Comparison of ENCODE assay signal across 10 cellular contexts in the genomic region with DNA sequence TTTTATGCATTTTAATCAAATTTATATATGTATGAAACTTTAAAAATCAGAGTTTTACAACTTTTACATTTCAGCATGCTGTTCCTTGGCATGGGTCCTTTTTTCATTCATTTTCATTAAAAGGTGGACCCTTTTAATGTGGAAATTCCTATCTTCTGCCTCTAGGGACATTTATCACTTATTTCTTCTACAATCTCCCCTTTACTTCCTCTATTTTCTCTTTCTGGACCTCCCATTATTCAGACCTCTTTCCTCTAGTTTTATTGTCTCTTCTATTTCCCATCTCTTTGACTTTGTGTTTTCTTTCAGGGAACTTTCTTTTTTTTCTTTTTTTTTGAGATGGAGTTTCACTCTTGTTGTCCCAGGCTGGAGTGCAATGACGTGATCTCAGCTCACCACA. TPM values are rescaled to one million over a fixed set of nuclear protein-coding genes. Genes with fewer than 3 reads are reported as not detected.
A peak's percentile ranks its signal among the peaks of the same experiment; 100 is the strongest.
DNase-seq lines count a peak whose midpoint lies in the region; ATAC-seq, FAIRE-seq and TF ChIP-seq lines count a peak whose summit lies in the region.
"Had no signal": no experiment of that assay in that cellular context is flagged by ENCODE, and none has a peak within 500 bp of the region (broad histone marks: within the 10 kb centered on the region; RNA-seq: fewer than 3 reads in every experiment).

No MANE protein-coding gene starts in this region.

- no peak overlapping the region for H3K27ac Mint-ChIP-seq in natural killer cell treated with Interleukin-12 subunit alpha and Interleukin-12 subunit beta and Interleukin-15 and Interleukin-18, amount 100 ng/mL, for 72 hours
- no peak overlapping the region for H3K27ac Mint-ChIP-seq in natural killer cell
- H3K27ac Mint-ChIP-seq in glutamatergic neuron (ENCODE audit: unreplicated experiment), result no peak overlapping the region

- H3K27me3 ChIP-seq in upper lobe of right lung, result peaks cover 20% of the 10 kb centered on the region
- peaks cover 5% of the 10 kb centered on the region; the same call in 1 of the 2 replicates for H3K27me3 ChIP-seq in MM.1S (replicated peaks; ENCODE audit: insufficient read depth, low read length)

- H3K9me3 ChIP-seq in upper lobe of right lung (no peaks in the 10 kb centered on the region), MM.1S (replicated peaks; ENCODE audit: insufficient read depth, low read length) (no peaks in the 10 kb centered on the region)

- DNase-seq in natural killer cell treated with Interleukin-12 subunit alpha and Interleukin-12 subunit beta and Interleukin-15 and Interleukin-18, amount 100 ng/mL, for 72 hours (ENCODE audit: low spot score), result no peak
- DNase-seq in natural killer cell (no peak), glutamatergic neuron (no peak), upper lobe of right lung (no peak), NCI-H748 treated with DMSO at 0.1 percent for 48 hours (lab: John Stamatoyannopoulos, UW) (no peak), MM.1S (no peak)

- H3K36me3 Mint-ChIP-seq in natural killer cell treated with Interleukin-12 subunit alpha and Interleukin-12 subunit beta and Interleukin-15 and Interleukin-18, amount 100 ng/mL, for 72 hours, result no peaks in the 10 kb centered on the region
- H3K36me3 Mint-ChIP-seq in natural killer cell (no peaks in the 10 kb centered on the region), glutamatergic neuron (ENCODE audit: unreplicated experiment) (peaks cover 4% of the 10 kb centered on the region)

- no peaks in the 10 kb centered on the region for H3K9me3 Mint-ChIP-seq in natural killer cell treated with Interleukin-12 subunit alpha and Interleukin-12 subunit beta and Interleukin-15 and Interleukin-18, amount 100 ng/mL, for 72 hours
- H3K9me3 Mint-ChIP-seq in natural killer cell, result no peaks in the 10 kb centered on the region
- H3K9me3 Mint-ChIP-seq in glutamatergic neuron (ENCODE audit: unreplicated experiment), result peaks cover 3% of the 10 kb centered on the region

- no peaks in the 10 kb centered on the region for H3K9me2 ChIP-seq in MM.1S (replicated peaks; ENCODE audit: insufficient read depth, low read length)

- H3K4me2 ChIP-seq in MM.1S (ENCODE audit: low read depth, low read length), result no peak overlapping the region

- H4K20me1 ChIP-seq in MM.1S (ENCODE audit: insufficient read depth, low read length), result no peaks in the 10 kb centered on the region

- intact Hi-C loops in natural killer cell (cut with micrococcal nuclease), result no loop called here
- intact Hi-C loops in upper lobe of right lung (cut with DNase I), result no loop called here

- H3K36me3 ChIP-seq in upper lobe of right lung (no peaks in the 10 kb centered on the region), MM.1S (replicated peaks; ENCODE audit: insufficient read depth, low read length) (no peaks in the 10 kb centered on the region)

- no peak for ATAC-seq in natural killer cell treated with Interleukin-12 subunit alpha and Interleukin-12 subunit beta and Interleukin-15 and Interleukin-18, amount 100 ng/mL, for 72 hours
- ATAC-seq in natural killer cell (no peak), upper lobe of right lung (no peak), GM21529 (IDR thresholded peaks at IDR 0.05; ENCODE audit: unreplicated experiment) (no peak)

- H3K4me3 ChIP-seq in upper lobe of right lung, result peak overlapping the region; percentile 32
- no peak overlapping the region for H3K4me3 ChIP-seq in MM.1S (ENCODE audit: low read length)

- no peak for TF ChIP-seq CTCF in natural killer cell (IDR thresholded peaks at IDR 0.05)
- TF ChIP-seq CTCF in glutamatergic neuron (IDR thresholded peaks at IDR 0.05; ENCODE audit: partially characterized antibody, unreplicated experiment), result no peak
- peak; percentile 8 for TF ChIP-seq CTCF in upper lobe of right lung (IDR thresholded peaks at IDR 0.05)
- no peak for TF ChIP-seq CTCF in MM.1S (IDR thresholded peaks at IDR 0.05; ENCODE audit: low read length)

- no peak overlapping the region for H3K27ac ChIP-seq in upper lobe of right lung
- H3K27ac ChIP-seq in MM.1S (ENCODE audit: low read length), result no peak overlapping the region

- H3K4me3 Mint-ChIP-seq in natural killer cell treated with Interleukin-12 subunit alpha and Interleukin-12 subunit beta and Interleukin-15 and Interleukin-18, amount 100 ng/mL, for 72 hours, result peak overlapping the region; percentile 3
- H3K4me3 Mint-ChIP-seq in natural killer cell (no peak overlapping the region), glutamatergic neuron (ENCODE audit: unreplicated experiment) (peak overlapping the region; percentile 53)

- peaks cover 16 to 36% of the 10 kb centered on the region in 2 donors for H3K27me3 Mint-ChIP-seq in natural killer cell treated with Interleukin-12 subunit alpha and Interleukin-12 subunit beta and Interleukin-15 and Interleukin-18, amount 100 ng/mL, for 72 hours
- H3K27me3 Mint-ChIP-seq in natural killer cell (ENCODE audit: low read depth in 2 of 2) (peaks cover 23 to 46% of the 10 kb centered on the region in 2 donors), glutamatergic neuron (ENCODE audit: unreplicated experiment) (peaks cover 15% of the 10 kb centered on the region)

- no peaks in the 10 kb centered on the region for H3F3A ChIP-seq in MM.1S (ENCODE audit: insufficient read depth, low read length)

- H2AFZ ChIP-seq in MM.1S (ENCODE audit: low read length), result no peak overlapping the region

- FAIRE-seq in TTC549 (lab: Jason Lieb, UNC), result peak; percentile 7

- peaks cover 0 to 6% of the 10 kb centered on the region in 2 donors for H3K4me1 Mint-ChIP-seq in natural killer cell treated with Interleukin-12 subunit alpha and Interleukin-12 subunit beta and Interleukin-15 and Interleukin-18, amount 100 ng/mL, for 72 hours (ENCODE audit: low read depth in 2 of 2)
- peaks cover 0 to 5% of the 10 kb centered on the region in 2 donors for H3K4me1 Mint-ChIP-seq in natural killer cell
- H3K4me1 Mint-ChIP-seq in glutamatergic neuron (ENCODE audit: low read depth, unreplicated experiment), result no peaks in the 10 kb centered on the region

- H3K79me2 ChIP-seq in MM.1S (ENCODE audit: low read length), result no peaks in the 10 kb centered on the region

- H3K9ac ChIP-seq in MM.1S (ENCODE audit: low read length), result no peak overlapping the region

- H3K4me1 ChIP-seq in upper lobe of right lung, result peaks cover 12% of the 10 kb centered on the region
- H3K4me1 ChIP-seq in MM.1S (ENCODE audit: low read length), result no peaks in the 10 kb centered on the region

RNA-seq across cellular contexts. Expression of a gene that starts 5.7 kb away (rescaled TPM):
- not detected for total RNA-seq in natural killer cell treated with Interleukin-12 subunit alpha and Interleukin-12 subunit beta and Interleukin-15 and Interleukin-18, amount 100 ng/mL, for 72 hours
- total RNA-seq in natural killer cell (not detected), glutamatergic neuron (ENCODE audit: unreplicated experiment) (not detected), upper lobe of right lung (not detected)
- total RNA-seq: HT1080; T-helper 1 cell treated with Interleukin-12 subunit alpha and Interleukin-12 subunit beta and Interleukin-4 antibody, amounts not matched to agents 30 ng/mL and 1 ng/mL, for 36 hours had no signal

RNA-seq across cellular contexts. Expression of a gene that starts 36.1 kb away (rescaled TPM):
- 10 to 100 TPM; 59.0 to 64.6 TPM for total RNA-seq in natural killer cell treated with Interleukin-12 subunit alpha and Interleukin-12 subunit beta and Interleukin-15 and Interleukin-18, amount 100 ng/mL, for 72 hours
- total RNA-seq in natural killer cell (100 to 1,000 TPM in 2 of 3 donors, 10 to 100 TPM in 1; 99.4 to 109 (median 106) TPM), glutamatergic neuron (ENCODE audit: unreplicated experiment) (42.7 TPM), upper lobe of right lung (71.5 TPM)
